30 cellular contexts compared by ENCODE assay signal in genomic region chr4:22824091-22824490, GRCh38.
"Had no signal": no experiment of that assay in that cellular context is flagged by ENCODE, and none has a peak within 500 bp of the region (broad histone marks: within the 10 kb centered on the region; RNA-seq: fewer than 3 reads in every experiment).

No MANE protein-coding gene starts in this region.

- H3K4me3 Mint-ChIP-seq: activated CD4-positive, alpha-beta T cell treated with anti-CD3 and anti-CD28 coated beads for 36 hours; activated CD8-positive, alpha-beta memory T cell treated with anti-CD3 and anti-CD28 coated beads, Interleukin-2, amount 10 ng/mL, durations not matched to agents 7 days and 5 days; activated CD8-positive, alpha-beta T cell treated with anti-CD3 and anti-CD28 coated beads, Interleukin-2, amount 10 ng/mL, durations not matched to agents 7 days and 5 days; mesothelial cell of epicardium; naive thymus-derived CD4-positive, alpha-beta T cell; stimulated activated memory B cell treated with anti-CD40 and anti-IgM and Interleukin-4, amounts not matched to agents 10 μg/mL and 1 μg/mL and 100 μg/mL, for 72 hours; stimulated activated naive CD8-positive, alpha-beta T cell treated with anti-CD3 and anti-CD28 coated beads, Interleukin-15, amount 100 ng/mL, for 72 hours; type B pancreatic cell had no signal

- H3K9me3 Mint-ChIP-seq: activated T-helper 2 cell treated with anti-CD3 and anti-CD28 coated beads, Interferon-gamma antibody, Interleukin-2, Interleukin-4, amounts not matched to agents 10 μg/mL and 5 μg/mL and 100 μg/mL, durations not matched to agents 14 hours and 24 hours and 36 hours; type B pancreatic cell had no signal

- ATAC-seq: activated CD4-positive, alpha-beta T cell treated with anti-CD3 and anti-CD28 coated beads for 36 hours; activated CD8-positive, alpha-beta memory T cell treated with anti-CD3 and anti-CD28 coated beads, Interleukin-2, amount 10 ng/mL, durations not matched to agents 7 days and 5 days; activated CD8-positive, alpha-beta T cell treated with anti-CD3 and anti-CD28 coated beads, Interleukin-2, amount 10 ng/mL, durations not matched to agents 7 days and 5 days; activated naive CD4-positive, alpha-beta T cell treated with anti-CD3 and anti-CD28 coated beads, Interleukin-2, amount 50 U/mL, for 72 hours; gastroesophageal sphincter; left cardiac atrium; naive thymus-derived CD4-positive, alpha-beta T cell; pancreas; stimulated activated memory B cell treated with anti-CD40 and anti-IgM and Interleukin-4, amounts not matched to agents 10 μg/mL and 1 μg/mL and 100 μg/mL, for 72 hours; stimulated activated naive CD8-positive, alpha-beta T cell treated with anti-CD3 and anti-CD28 coated beads, Interleukin-15, amount 100 ng/mL, for 72 hours had no signal

- H3K4me1 ChIP-seq: colonic mucosa, gastroesophageal sphincter, pancreas, prostate gland, sigmoid colon, vagina had no signal

- H3K27me3 Mint-ChIP-seq: activated CD4-positive, alpha-beta T cell treated with anti-CD3 and anti-CD28 coated beads for 36 hours; activated CD8-positive, alpha-beta memory T cell treated with anti-CD3 and anti-CD28 coated beads, Interleukin-2, amount 10 ng/mL, durations not matched to agents 7 days and 5 days; stimulated activated memory B cell treated with anti-CD40 and anti-IgM and Interleukin-4, amounts not matched to agents 10 μg/mL and 1 μg/mL and 100 μg/mL, for 72 hours; stimulated activated naive CD8-positive, alpha-beta T cell treated with anti-CD3 and anti-CD28 coated beads, Interleukin-15, amount 100 ng/mL, for 72 hours; type B pancreatic cell had no signal

- H3K36me3 ChIP-seq: colonic mucosa, gastroesophageal sphincter, pancreas, sigmoid colon, vagina had no signal

- H3K9me3 ChIP-seq: colonic mucosa, gastroesophageal sphincter, pancreas, prostate gland, sigmoid colon, vagina had no signal

- H3K27me3 ChIP-seq: colonic mucosa, gastroesophageal sphincter, pancreas, sigmoid colon, vagina had no signal

- H3K36me3 Mint-ChIP-seq: activated CD8-positive, alpha-beta memory T cell treated with anti-CD3 and anti-CD28 coated beads, Interleukin-2, amount 10 ng/mL, durations not matched to agents 7 days and 5 days; activated naive CD4-positive, alpha-beta T cell treated with anti-CD3 and anti-CD28 coated beads, Interleukin-2, amount 50 U/mL, for 72 hours; mesothelial cell of epicardium; stimulated activated memory B cell treated with anti-CD40 and anti-IgM and Interleukin-4, amounts not matched to agents 10 μg/mL and 1 μg/mL and 100 μg/mL, for 72 hours; type B pancreatic cell had no signal

- DNase-seq: activated CD4-positive, alpha-beta T cell treated with anti-CD3 and anti-CD28 coated beads for 36 hours; activated CD4-positive, CD25-positive, alpha-beta regulatory T cell; activated CD8-positive, alpha-beta memory T cell treated with anti-CD3 and anti-CD28 coated beads, Interleukin-2, amount 10 ng/mL, durations not matched to agents 7 days and 5 days; activated CD8-positive, alpha-beta T cell treated with anti-CD3 and anti-CD28 coated beads, Interleukin-2, amount 10 ng/mL, durations not matched to agents 7 days and 5 days; activated T-cell treated with anti-CD3 and anti-CD28 coated beads, Interleukin-2, amount 50 U/mL, for 48 hours; anterior cingulate cortex; cerebellar nuclear complex; colonic mucosa; effector memory CD4-positive, alpha-beta T cell; head of caudate nucleus; hippocampal formation; left cardiac atrium; naive thymus-derived CD4-positive, alpha-beta T cell; nucleus accumbens; pancreas; retina; sigmoid colon; small intestine; stimulated activated CD4-positive, alpha-beta T cell treated with anti-CD3 and anti-CD28 coated beads, Interleukin-4, amount 100 ng/mL, for 4 hours; stimulated activated CD8-positive, alpha-beta memory T cell treated with anti-CD3 and anti-CD28 coated beads, Interleukin-4, amount 100 ng/mL, for 48 hours; stimulated activated naive CD8-positive, alpha-beta T cell treated with anti-CD3 and anti-CD28 coated beads, Interleukin-15, amount 100 ng/mL, for 72 hours; substantia nigra had no signal

- H3K4me1 Mint-ChIP-seq: activated CD4-positive, alpha-beta T cell treated with anti-CD3 and anti-CD28 coated beads for 36 hours; activated CD8-positive, alpha-beta memory T cell treated with anti-CD3 and anti-CD28 coated beads, Interleukin-2, amount 10 ng/mL, durations not matched to agents 7 days and 5 days; mesothelial cell of epicardium; naive thymus-derived CD4-positive, alpha-beta T cell; stimulated activated memory B cell treated with anti-CD40 and anti-IgM and Interleukin-4, amounts not matched to agents 10 μg/mL and 1 μg/mL and 100 μg/mL, for 72 hours; stimulated activated naive CD8-positive, alpha-beta T cell treated with anti-CD3 and anti-CD28 coated beads, Interleukin-15, amount 100 ng/mL, for 72 hours had no signal

- H3K4me3 ChIP-seq: colonic mucosa, gastroesophageal sphincter, pancreas, prostate gland, sigmoid colon, vagina had no signal

- H3K27ac ChIP-seq: colonic mucosa, gastroesophageal sphincter, pancreas, prostate gland, sigmoid colon, vagina had no signal

- H3K27ac Mint-ChIP-seq: activated CD4-positive, alpha-beta T cell treated with anti-CD3 and anti-CD28 coated beads for 36 hours; activated CD8-positive, alpha-beta memory T cell treated with anti-CD3 and anti-CD28 coated beads, Interleukin-2, amount 10 ng/mL, durations not matched to agents 7 days and 5 days; activated CD8-positive, alpha-beta T cell treated with anti-CD3 and anti-CD28 coated beads, Interleukin-2, amount 10 ng/mL, durations not matched to agents 7 days and 5 days; activated naive CD4-positive, alpha-beta T cell treated with anti-CD3 and anti-CD28 coated beads, Interleukin-2, amount 50 U/mL, for 72 hours; activated T-helper 2 cell treated with anti-CD3 and anti-CD28 coated beads, Interferon-gamma antibody, Interleukin-2, Interleukin-4, amounts not matched to agents 10 μg/mL and 5 μg/mL and 100 μg/mL, durations not matched to agents 14 hours and 24 hours and 36 hours; mesothelial cell of epicardium; naive thymus-derived CD4-positive, alpha-beta T cell; stimulated activated memory B cell treated with anti-CD40 and anti-IgM and Interleukin-4, amounts not matched to agents 10 μg/mL and 1 μg/mL and 100 μg/mL, for 72 hours; stimulated activated naive CD8-positive, alpha-beta T cell treated with anti-CD3 and anti-CD28 coated beads, Interleukin-15, amount 100 ng/mL, for 72 hours; type B pancreatic cell had no signal
